Comparison of ENCODE assay signal across 9 cellular contexts in the genomic region with DNA sequence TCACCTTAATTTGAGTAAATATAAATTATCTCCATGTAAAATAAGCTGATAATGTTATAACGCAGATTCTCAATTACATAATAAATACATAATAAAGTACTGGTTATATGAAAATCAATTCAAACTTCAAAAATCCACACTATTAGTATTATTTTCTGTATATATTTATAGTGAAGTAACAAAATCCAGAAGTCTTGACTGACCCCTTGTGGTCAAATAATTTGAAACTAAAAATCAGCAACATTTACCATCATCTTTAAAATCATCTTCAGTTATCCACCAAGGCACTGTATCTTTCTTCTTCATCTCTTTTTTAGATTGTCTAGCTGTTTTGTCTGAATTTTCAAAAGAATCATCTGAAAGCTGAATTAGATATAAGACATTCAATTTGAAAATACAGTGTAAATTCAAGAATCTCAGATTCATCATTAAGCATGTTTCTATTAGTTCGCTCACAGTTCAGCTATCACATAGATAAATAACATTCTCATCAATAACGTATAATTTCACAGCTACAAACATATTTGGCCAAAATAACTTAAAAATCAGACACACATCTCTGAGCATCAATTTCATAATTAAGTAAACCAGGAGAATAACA. TPM values are rescaled to one million over a fixed set of nuclear protein-coding genes. Genes with fewer than 3 reads are reported as not detected.
A peak's percentile ranks its signal among the peaks of the same experiment; 100 is the strongest.
DNase-seq lines count a peak whose midpoint lies in the region; ATAC-seq, FAIRE-seq and TF ChIP-seq lines count a peak whose summit lies in the region.
"Had no signal": no experiment of that assay in that cellular context is flagged by ENCODE, and none has a peak within 500 bp of the region (broad histone marks: within the 10 kb centered on the region; RNA-seq: fewer than 3 reads in every experiment).

No MANE protein-coding gene starts in this region.

- no peak overlapping the region for H3K27ac ChIP-seq in A549

- no peak overlapping the region for H3K4me3 ChIP-seq in A549
- no peak overlapping the region for H3K4me3 ChIP-seq in GM06990 (replicated peaks; ENCODE audit: low read depth, low read length)

- CTCF ChIA-PET in A549 (lab: Yijun Ruan, JAX): interaction anchor here (0.5 to 4.9 kb wide), 11 partner anchors 12 to 605 kb away, joined by 3 to 17 read pairs (median 3); a partner anchor contains a TSS

- no peak for FAIRE-seq in A549 (lab: Jason Lieb, UNC)
- no peak for FAIRE-seq in H54 (lab: Jason Lieb, UNC)

- peak in 1 of 2 experiments; percentile 20 for DNase-seq in A549 (ENCODE audit: low read depth in 1 of 2, low spot score in 1 of 2)
- no peak for DNase-seq in GM06990 (ENCODE audit: extremely low read depth, insufficient read length)
- DNase-seq in SK-MEL-5 (ENCODE audit: low read depth, low spot score): peak; percentile 49
- DNase-seq in glomerular endothelial cell (ENCODE audit: extremely low read depth, low read depth, low spot score): peak; percentile 18
- DNase-seq in H54 (ENCODE audit: insufficient read length, low spot score): no peak
- DNase-seq in NCI-H446 treated with DMSO at 0.1 percent for 48 hours (lab: John Stamatoyannopoulos, UW): no peak
- DNase-seq in activated naive CD4-positive, alpha-beta T cell treated with anti-CD3 and anti-CD28 coated beads, Interleukin-2, amount 50 U/mL, for 72 hours (ENCODE audit: low spot score in 2 of 2): no peak
- no peak for DNase-seq in activated T-cell treated with anti-CD3 and anti-CD28 coated beads, Interleukin-2, amount 50 U/mL, for 48 hours
- DNase-seq: activated naive CD8-positive, alpha-beta T cell treated with anti-CD3 and anti-CD28 coated beads, Interleukin-2, amount 10 ng/mL, durations not matched to agents 7 days and 5 days had no signal

- no peak overlapping the region for H3K4me2 ChIP-seq in A549

- no peaks in the 10 kb centered on the region for H3K9me3 ChIP-seq in A549

- no peak for ATAC-seq in A549
- ATAC-seq in activated naive CD4-positive, alpha-beta T cell treated with anti-CD3 and anti-CD28 coated beads, Interleukin-2, amount 50 U/mL, for 72 hours: no peak

- TF ChIP-seq EP300 in A549 (IDR thresholded peaks at IDR 0.05): no peak

- WGBS in A549 (ENCODE audit: missing lambda C conversion rate): 36% methylated on average over 3 of the region's 3 CpGs

- peak; percentile 59 for TF ChIP-seq CTCF in A549 (IDR thresholded peaks at IDR 0.05)
- peak; percentile 42 for TF ChIP-seq CTCF in GM06990 (IDR thresholded peaks at IDR 0.05; ENCODE audit: insufficient read depth, low read length, poor library complexity, severe bottlenecking)

- POLR2A ChIA-PET in A549 (lab: Yijun Ruan, JAX): no interaction called here

- peak; percentile 60 to 67 for TF ChIP-seq RAD21 in A549 (conservative IDR thresholded peaks at IDR 0.05 in 1 of 2, IDR thresholded peaks at IDR 0.05 in 1 of 2)

- TF ChIP-seq POLR2A in A549 (IDR thresholded peaks at IDR 0.05; ENCODE audit: low read length) (no peak), H54 (IDR thresholded peaks at IDR 0.05; ENCODE audit: low read depth, low read length) (no peak)

- no peaks in the 10 kb centered on the region for H3K4me1 ChIP-seq in A549

- H3K36me3 ChIP-seq in GM06990 (ENCODE audit: control insufficient read depth, insufficient read depth, low read length): no peaks in the 10 kb centered on the region

- H3K9me3 Mint-ChIP-seq in activated naive CD4-positive, alpha-beta T cell treated with anti-CD3 and anti-CD28 coated beads, Interleukin-2, amount 50 U/mL, for 72 hours: no peaks in the 10 kb centered on the region
- H3K9me3 Mint-ChIP-seq: activated naive CD8-positive, alpha-beta T cell treated with anti-CD3 and anti-CD28 coated beads, Interleukin-2, amount 10 ng/mL, durations not matched to agents 7 days and 5 days had no signal

- no peaks in the 10 kb centered on the region for H3K36me3 Mint-ChIP-seq in activated naive CD4-positive, alpha-beta T cell treated with anti-CD3 and anti-CD28 coated beads, Interleukin-2, amount 50 U/mL, for 72 hours

- in situ Hi-C loops in SK-MEL-5 (cut with HindIII; ENCODE audit: low pct_unique_long_range_greater_than_20kb, low sequenced_read_pairs): no loop called here

- no peak overlapping the region for H3K27ac Mint-ChIP-seq in activated naive CD4-positive, alpha-beta T cell treated with anti-CD3 and anti-CD28 coated beads, Interleukin-2, amount 50 U/mL, for 72 hours
- H3K27ac Mint-ChIP-seq: activated naive CD8-positive, alpha-beta T cell treated with anti-CD3 and anti-CD28 coated beads, Interleukin-2, amount 10 ng/mL, durations not matched to agents 7 days and 5 days had no signal

- H3K27me3 ChIP-seq in GM06990 (replicated peaks; ENCODE audit: control insufficient read depth, insufficient read depth, low read length): no peaks in the 10 kb centered on the region

TF ChIP-seq in A549, 52 proteins besides CTCF, POLR2A, EP300 and RAD21:
- TF ChIP-seq SMC3 (IDR thresholded peaks at IDR 0.05) (peak; percentile 55), CBX2 (IDR thresholded peaks at IDR 0.05; ENCODE audit: borderline replicate concordance, low read depth) (no peak)
TF ChIP-seq in A549: peak in this region for 1.

RNA-seq across cellular contexts. Expression of a gene that starts 6.5 kb away (rescaled TPM):
- polyA plus RNA-seq in A549 (2011; rRNA removed): 2.3 TPM in 2 replicates
- 0.35 and 0.49 TPM in 2 replicates for polyA plus RNA-seq in A549 (2012; cell fraction: cytosol; rRNA removed)
- 0.32 and 0.33 TPM in 2 replicates for polyA plus RNA-seq in A549 (2012; cell fraction: nucleus; rRNA removed)
- 2.0 to 2.6 TPM (median 2.1 TPM) in 3 replicates for polyA plus RNA-seq in A549 (2017; fragmentation: RNase III; extraction: RNeasy Plus Mini Kit Qiagen cat#74134 plus additional on column Dnase treatment)
- 0.63 and 0.87 TPM in 2 replicates for polyA minus RNA-seq in A549 (2011; rRNA and poly(A)+ RNA removed)
- 8.0 and 11.0 TPM in 2 replicates for total RNA-seq in SK-MEL-5 (2014; rRNA removed; shearing (Covaris generic))
- polyA plus RNA-seq in SK-MEL-5 (2015; cell fraction: cytosol; rRNA removed): 4.9 and 7.4 TPM in 2 replicates
- 27.1 and 39.0 TPM in 2 replicates for polyA plus RNA-seq in SK-MEL-5 (2015; cell fraction: nucleus; rRNA removed)
- total RNA-seq in glomerular endothelial cell: 4.9 and 5.7 TPM in 2 replicates
- 1 to 10 TPM; 4.9 to 8.0 TPM for total RNA-seq in activated naive CD4-positive, alpha-beta T cell treated with anti-CD3 and anti-CD28 coated beads, Interleukin-2, amount 50 U/mL, for 72 hours

Comparison
In these comparisons a context has a peak if more than half of its experiments do, and no peak if none do; other contexts are left out.
1. DNase-seq: peak in SK-MEL-5 (single experiment) and glomerular endothelial cell (single experiment); none in GM06990 (single experiment), H54 (single experiment), NCI-H446 treated with DMSO at 0.1 percent for 48 hours (single experiment), activated naive CD4-positive, alpha-beta T cell treated with anti-CD3 and anti-CD28 coated beads, Interleukin-2, amount 50 U/mL, for 72 hours (0 of 2) and activated T-cell treated with anti-CD3 and anti-CD28 coated beads, Interleukin-2, amount 50 U/mL, for 48 hours (0 of 2).